In genomic region chr5:95927927-95928723, GRCh38 we compare ENCODE assay signal across 8 cellular contexts. TPM values are rescaled to one million over a fixed set of nuclear protein-coding genes. Genes with fewer than 3 reads are reported as not detected.
DNase-seq lines count a peak whose midpoint lies in the region; ATAC-seq and TF ChIP-seq lines count a peak whose summit lies in the region.

No MANE protein-coding gene starts in this region.

- peak overlapping the region; percentile 85 for H3K27ac Mint-ChIP-seq in activated T-helper 2 cell treated with anti-CD3 and anti-CD28 coated beads, Interferon-gamma antibody, Interleukin-2, Interleukin-4, amounts not matched to agents 10 μg/mL and 5 μg/mL and 100 μg/mL, durations not matched to agents 14 hours and 24 hours and 36 hours

- peaks cover 58% of the 10 kb centered on the region for H3K36me3 Mint-ChIP-seq in activated T-helper 2 cell treated with anti-CD3 and anti-CD28 coated beads, Interferon-gamma antibody, Interleukin-2, Interleukin-4, amounts not matched to agents 10 μg/mL and 5 μg/mL and 100 μg/mL, durations not matched to agents 14 hours and 24 hours and 36 hours (ENCODE audit: low read depth)

- DNase-seq in GM12865 (ENCODE audit: low read depth) (peak; percentile 89), NCI-H774 (lab: John Stamatoyannopoulos, UW) (no peak), NCI-H2171 treated with DMSO at 0.1 percent for 48 hours (lab: John Stamatoyannopoulos, UW) (no peak), NCI-H146 treated with DMSO at 0.1 percent for 48 hours (lab: John Stamatoyannopoulos, UW; ENCODE audit: unreplicated experiment) (no peak), hepatic stellate cell (ENCODE audit: low spot score) (no peak)
- no peak for DNase-seq in activated T-helper 2 cell treated with anti-CD3 and anti-CD28 coated beads, Interferon-gamma antibody, Interleukin-2, Interleukin-4, amounts not matched to agents 10 μg/mL and 5 μg/mL and 100 μg/mL, durations not matched to agents 14 hours and 24 hours and 36 hours (ENCODE audit: low spot score)

- peaks cover 64% of the 10 kb centered on the region for H3K4me1 Mint-ChIP-seq in activated T-helper 2 cell treated with anti-CD3 and anti-CD28 coated beads, Interferon-gamma antibody, Interleukin-2, Interleukin-4, amounts not matched to agents 10 μg/mL and 5 μg/mL and 100 μg/mL, durations not matched to agents 14 hours and 24 hours and 36 hours (ENCODE audit: low read depth)

- ATAC-seq in GM19395 (IDR thresholded peaks at IDR 0.05; ENCODE audit: unreplicated experiment) (peak; percentile 44), HG03039 (IDR thresholded peaks at IDR 0.05; ENCODE audit: unreplicated experiment) (peak; percentile 47)

- no peak overlapping the region; the same call in 1 of the 2 replicates for H3K4me3 ChIP-seq in GM12865 (ENCODE audit: low read depth, low read length)

- TF ChIP-seq CTCF in GM12865 (IDR thresholded peaks at IDR 0.05; ENCODE audit: insufficient read depth, low read depth, low read length, missing control alignments), result no peak

- no peaks in the 10 kb centered on the region for H3K27me3 Mint-ChIP-seq in activated T-helper 2 cell treated with anti-CD3 and anti-CD28 coated beads, Interferon-gamma antibody, Interleukin-2, Interleukin-4, amounts not matched to agents 10 μg/mL and 5 μg/mL and 100 μg/mL, durations not matched to agents 14 hours and 24 hours and 36 hours (ENCODE audit: low read depth)

- peak overlapping the region; percentile 5 for H3K4me3 Mint-ChIP-seq in activated T-helper 2 cell treated with anti-CD3 and anti-CD28 coated beads, Interferon-gamma antibody, Interleukin-2, Interleukin-4, amounts not matched to agents 10 μg/mL and 5 μg/mL and 100 μg/mL, durations not matched to agents 14 hours and 24 hours and 36 hours (ENCODE audit: low read depth)

- intact Hi-C loops in activated T-helper 2 cell treated with anti-CD3 and anti-CD28 coated beads, Interferon-gamma antibody, Interleukin-2, Interleukin-4, amounts not matched to agents 10 μg/mL and 5 μg/mL and 100 μg/mL, durations not matched to agents 14 hours and 24 hours and 36 hours (cut with micrococcal nuclease), result loop anchor here (1.0 to 5.0 kb wide), 4 partner anchors 35 to 139 kb away; no protein-coding TSS in a partner anchor

- H3K9me3 Mint-ChIP-seq in activated T-helper 2 cell treated with anti-CD3 and anti-CD28 coated beads, Interferon-gamma antibody, Interleukin-2, Interleukin-4, amounts not matched to agents 10 μg/mL and 5 μg/mL and 100 μg/mL, durations not matched to agents 14 hours and 24 hours and 36 hours, result no peaks in the 10 kb centered on the region

RNA-seq across cellular contexts. Expression of gene ELL2, which starts 33.5 kb away (rescaled TPM):
- 124 and 135 TPM in 2 replicates for total RNA-seq in activated T-helper 2 cell treated with anti-CD3 and anti-CD28 coated beads, Interferon-gamma antibody, Interleukin-2, Interleukin-4, amounts not matched to agents 10 μg/mL and 5 μg/mL and 100 μg/mL, durations not matched to agents 14 hours and 24 hours and 36 hours
